ENCODE assay signal across 14 cellular contexts in genomic region chr14:68157971-68158371, GRCh38.
DNase-seq lines count a peak whose midpoint lies in the region; ATAC-seq and TF ChIP-seq lines count a peak whose summit lies in the region.
"Had no signal": no experiment of that assay in that cellular context is flagged by ENCODE, and none has a peak within 500 bp of the region (broad histone marks: within the 10 kb centered on the region; RNA-seq: fewer than 3 reads in every experiment).

No MANE protein-coding gene starts in this region.

- H3K4me3 ChIP-seq in BJ (ENCODE audit: low read depth, low read length) (no peak overlapping the region), MG63 (no peak overlapping the region), osteoblast (ENCODE audit: insufficient read depth, low read length) (no peak overlapping the region)

- ATAC-seq in esophagus mucosa (peak; percentile 49), HG03565 (IDR thresholded peaks at IDR 0.05; ENCODE audit: unreplicated experiment) (no peak)

- H3K4me1 ChIP-seq in osteoblast (ENCODE audit: insufficient read depth, low read length): peaks cover 5% of the 10 kb centered on the region

- H3K4me3 Mint-ChIP-seq in Calu3 (ENCODE audit: low read depth, unreplicated experiment): no peak overlapping the region
- H3K4me3 Mint-ChIP-seq: T-helper 1 cell treated with Interleukin-12 subunit alpha and Interleukin-12 subunit beta and Interleukin-4 antibody, amounts not matched to agents 30 μg/mL and 1 μg/mL, for 36 hours had no signal

- H3K27ac Mint-ChIP-seq in Calu3 (ENCODE audit: unreplicated experiment): no peak overlapping the region
- H3K27ac Mint-ChIP-seq: T-helper 1 cell treated with Interleukin-12 subunit alpha and Interleukin-12 subunit beta and Interleukin-4 antibody, amounts not matched to agents 30 μg/mL and 1 μg/mL, for 36 hours had no signal

- no peaks in the 10 kb centered on the region for H4K20me1 ChIP-seq in osteoblast (ENCODE audit: insufficient read depth, low read length)

- no peak for TF ChIP-seq CTCF in BJ (IDR thresholded peaks at IDR 0.05; ENCODE audit: insufficient read depth, low read depth, low read length)
- no peak for TF ChIP-seq CTCF in osteoblast (IDR thresholded peaks at IDR 0.05; ENCODE audit: extremely low read depth, low read depth, low read length)
- TF ChIP-seq CTCF in Calu3 (IDR thresholded peaks at IDR 0.05; ENCODE audit: unreplicated experiment): no peak

- peaks cover 7% of the 10 kb centered on the region for H3K36me3 Mint-ChIP-seq in Calu3 (ENCODE audit: insufficient read depth, unreplicated experiment)

- H3K27me3 ChIP-seq in BJ (ENCODE audit: control insufficient read depth, insufficient read depth, low read length) (no peaks in the 10 kb centered on the region), MG63 (no peaks in the 10 kb centered on the region), osteoblast (ENCODE audit: insufficient read depth, low read length) (no peaks in the 10 kb centered on the region)

- H3K4me2 ChIP-seq in osteoblast (ENCODE audit: insufficient read depth, low read length): peak overlapping the region; percentile 6

- H3K27ac ChIP-seq in osteoblast (ENCODE audit: low read depth, low read length): no peak overlapping the region
- H3K27ac ChIP-seq: C4-2B had no signal

- peak overlapping the region; percentile 27 for H2AFZ ChIP-seq in osteoblast (ENCODE audit: low read length)

- no TSS peak for BruUV-seq in Calu3 (replicated peaks; lab: Mats Ljungman, UMichigan)

- peaks cover 21% of the 10 kb centered on the region for H3K4me1 Mint-ChIP-seq in Calu3 (ENCODE audit: low read depth, unreplicated experiment)

- no peaks in the 10 kb centered on the region for H3K36me3 ChIP-seq in BJ (ENCODE audit: control insufficient read depth, insufficient read depth, low read length)
- H3K36me3 ChIP-seq in MG63: no peaks in the 10 kb centered on the region
- no peaks in the 10 kb centered on the region for H3K36me3 ChIP-seq in osteoblast (ENCODE audit: insufficient read depth, low read length)

- intact Hi-C loops in Calu3 (cut with micrococcal nuclease; ENCODE audit: unreplicated experiment): no loop called here

- peaks cover 3% of the 10 kb centered on the region for H3K9me3 Mint-ChIP-seq in Calu3 (ENCODE audit: low read depth, unreplicated experiment)

- CTCF ChIA-PET in BJ (lab: Yijun Ruan, JAX): interaction anchor here (0.7 to 1.0 kb wide), 2 partner anchors 20 to 411 kb away, joined by 3 to 4 read pairs; no protein-coding TSS in a partner anchor
- CTCF ChIA-PET in Calu3 (lab: Charles Lee): no interaction called here

- H3K79me2 ChIP-seq in osteoblast (ENCODE audit: insufficient read depth, low read length): no peaks in the 10 kb centered on the region

- no peaks in the 10 kb centered on the region for H3K27me3 Mint-ChIP-seq in Calu3 (ENCODE audit: unreplicated experiment)

- peak; percentile 66 for DNase-seq in BJ (ENCODE audit: low read depth)
- DNase-seq in MG63: peak; percentile 41
- DNase-seq in osteoblast (ENCODE audit: insufficient read length, low spot score, missing footprints): no peak
- no peak for DNase-seq in amniotic stem cell (lab: John Stamatoyannopoulos, UW)
- no peak for DNase-seq in Calu3
- no peak for DNase-seq in cerebellar cortex (ENCODE audit: low spot score)
- DNase-seq: activated CD4-positive, alpha-beta T cell treated with anti-CD3 and anti-CD28 coated beads, Interleukin-2, amount 50 U/mL, for 4 hours; activated gamma-delta T cell treated with Interleukin-2 at 50 U/mL for 16 hours; central memory CD4-positive, alpha-beta T cell; MM.1S had no signal

- no peaks in the 10 kb centered on the region for H3K9me3 ChIP-seq in MG63
- H3K9me3 ChIP-seq in osteoblast (ENCODE audit: low read depth, low read length): no peaks in the 10 kb centered on the region

- POLR2A ChIA-PET in BJ (lab: Charles Lee): interaction anchor here (0.7 kb wide), 1 partner anchor 158 kb away, joined by 4 read pairs; no protein-coding TSS in a partner anchor

Comparison
In these comparisons a context has a peak if more than half of its experiments do, and no peak if none do; other contexts are left out.
1. DNase-seq: peak in BJ (single experiment) and MG63 (single experiment); none in osteoblast (single experiment), amniotic stem cell (single experiment), Calu3 (single experiment) and cerebellar cortex (single experiment).